Comparison of ENCODE assay signal across 8 cellular contexts in the genomic region with DNA sequence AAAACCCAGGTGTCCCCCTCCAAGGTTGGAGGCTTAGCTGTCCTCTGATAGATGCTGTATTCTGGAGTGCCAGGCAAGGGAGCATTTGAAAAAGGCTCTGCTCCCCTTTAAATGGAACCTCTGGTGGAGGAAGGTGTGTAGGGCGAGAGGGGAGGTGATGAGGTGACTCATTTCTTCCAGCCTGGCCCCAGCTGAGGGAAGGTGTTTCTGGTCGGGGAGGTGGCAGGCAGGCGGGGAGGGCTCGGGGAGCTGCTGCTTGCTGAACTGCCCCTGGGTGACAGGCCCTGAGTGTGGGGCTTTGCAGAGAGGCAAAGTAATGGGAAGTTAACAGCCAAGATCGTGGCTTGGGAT. TPM values are rescaled to one million over a fixed set of nuclear protein-coding genes. Genes with fewer than 3 reads are reported as not detected.
DNase-seq lines count a peak whose midpoint lies in the region; ATAC-seq and TF ChIP-seq lines count a peak whose summit lies in the region.

No MANE protein-coding gene starts in this region.

- no peaks in the 10 kb centered on the region for H3K79me2 ChIP-seq in OCI-LY3 (ENCODE audit: low read length)

- H3K36me3 Mint-ChIP-seq in WTC11 = no peaks in the 10 kb centered on the region

- no peak overlapping the region for H3K27ac ChIP-seq in OCI-LY3 (ENCODE audit: low read length)

- peak overlapping the region; percentile 23 for H3K4me2 ChIP-seq in OCI-LY3 (ENCODE audit: low read length)

- DNase-seq in activated naive CD4-positive, alpha-beta T cell treated with Interleukin-2 at 50 U/mL for 16 hours = peak; percentile 89
- DNase-seq in stimulated activated CD4-positive, alpha-beta T cell treated with anti-CD3 and anti-CD28 coated beads, Interleukin-2, amount 100 ng/mL, for 48 hours = peak; percentile 69 to 72
- no peak for DNase-seq in omental fat pad (ENCODE audit: low spot score)
- no peak for DNase-seq in SHP77 (lab: John Stamatoyannopoulos, UW)
- no peak for DNase-seq in WTC11 (ENCODE audit: low spot score)
- DNase-seq in cerebellum (ENCODE audit: low spot score) = no peak

- no peak overlapping the region for H3K4me3 Mint-ChIP-seq in WTC11

- H4K20me1 ChIP-seq in OCI-LY3 (ENCODE audit: insufficient read depth, low read length) = peaks cover 6% of the 10 kb centered on the region; the same call in 1 of the 2 replicates

- no peak overlapping the region for H3K4me3 ChIP-seq in OCI-LY3 (ENCODE audit: low read length)

- ATAC-seq in GM21381 (IDR thresholded peaks at IDR 0.05; ENCODE audit: unreplicated experiment) (peak; percentile 42), omental fat pad (ENCODE audit: low FRiP score) (no peak), WTC11 (no peak)

- no peak overlapping the region for H3K27ac Mint-ChIP-seq in WTC11

- H3K36me3 ChIP-seq in OCI-LY3 (replicated peaks; ENCODE audit: low read depth, low read length) = no peaks in the 10 kb centered on the region

- H3K4me1 ChIP-seq in OCI-LY3 (ENCODE audit: low read length) = peaks cover 29% of the 10 kb centered on the region

- no peak overlapping the region; the same call in 1 of the 2 replicates for H3K9ac ChIP-seq in OCI-LY3 (ENCODE audit: low read length)

- no peaks in the 10 kb centered on the region for H3K9me3 ChIP-seq in OCI-LY3 (ENCODE audit: insufficient read depth, low read length)

- H2AFZ ChIP-seq in OCI-LY3 (ENCODE audit: low read depth, low read length) = no peak overlapping the region

- CTCF ChIA-PET in WTC11 (lab: Charles Lee) = interaction anchor here (1.4 to 1.7 kb wide), 3 partner anchors 11 to 40 kb away, joined by 4 to 9 read pairs (median 4); no protein-coding TSS in a partner anchor

- POLR2A ChIA-PET in WTC11 (lab: Charles Lee) = no interaction called here

- H3K4me1 Mint-ChIP-seq in WTC11 = no peaks in the 10 kb centered on the region

- no peaks in the 10 kb centered on the region for H3K27me3 Mint-ChIP-seq in WTC11 (ENCODE audit: low read depth)

- no peaks in the 10 kb centered on the region for H3K27me3 ChIP-seq in OCI-LY3 (ENCODE audit: low read depth, low read length)

- H3K9me3 Mint-ChIP-seq in WTC11 = no peaks in the 10 kb centered on the region

- TF ChIP-seq CTCF in OCI-LY3 (IDR thresholded peaks at IDR 0.05; ENCODE audit: low read depth, low read length) = no peak
- TF ChIP-seq CTCF in omental fat pad (IDR thresholded peaks at IDR 0.05) = no peak
- TF ChIP-seq CTCF in WTC11 (IDR thresholded peaks at IDR 0.05) = no peak

TF ChIP-seq in WTC11, 78 proteins besides CTCF, POLR2A, EP300 and RAD21 (continues in another document):
- TF ChIP-seq RORB (CRISPR knock-in tag; IDR thresholded peaks at IDR 0.05) (no peak), CBFB (CRISPR knock-in tag; IDR thresholded peaks at IDR 0.05; ENCODE audit: low read depth) (no peak), ZBTB21 (CRISPR knock-in tag; IDR thresholded peaks at IDR 0.05; ENCODE audit: borderline replicate concordance) (no peak), ZNF232 (CRISPR knock-in tag; IDR thresholded peaks at IDR 0.05) (no peak), GABPB1 (CRISPR knock-in tag; IDR thresholded peaks at IDR 0.05) (no peak), ZNF138 (CRISPR knock-in tag; conservative IDR thresholded peaks at IDR 0.05) (no peak), OVOL2 (CRISPR knock-in tag; IDR thresholded peaks at IDR 0.05; ENCODE audit: borderline replicate concordance) (no peak), ZNF219 (CRISPR knock-in tag; IDR thresholded peaks at IDR 0.05; ENCODE audit: borderline replicate concordance) (no peak), FOXJ3 (CRISPR knock-in tag; IDR thresholded peaks at IDR 0.05; ENCODE audit: borderline replicate concordance) (no peak), SP1 (CRISPR knock-in tag; conservative IDR thresholded peaks at IDR 0.05) (no peak), TEAD4 (CRISPR knock-in tag; IDR thresholded peaks at IDR 0.05) (no peak), MYBL2 (CRISPR knock-in tag; IDR thresholded peaks at IDR 0.05) (no peak), GTF2I (CRISPR knock-in tag; conservative IDR thresholded peaks at IDR 0.05) (no peak)
- TF ChIP-seq, protein P1, sequence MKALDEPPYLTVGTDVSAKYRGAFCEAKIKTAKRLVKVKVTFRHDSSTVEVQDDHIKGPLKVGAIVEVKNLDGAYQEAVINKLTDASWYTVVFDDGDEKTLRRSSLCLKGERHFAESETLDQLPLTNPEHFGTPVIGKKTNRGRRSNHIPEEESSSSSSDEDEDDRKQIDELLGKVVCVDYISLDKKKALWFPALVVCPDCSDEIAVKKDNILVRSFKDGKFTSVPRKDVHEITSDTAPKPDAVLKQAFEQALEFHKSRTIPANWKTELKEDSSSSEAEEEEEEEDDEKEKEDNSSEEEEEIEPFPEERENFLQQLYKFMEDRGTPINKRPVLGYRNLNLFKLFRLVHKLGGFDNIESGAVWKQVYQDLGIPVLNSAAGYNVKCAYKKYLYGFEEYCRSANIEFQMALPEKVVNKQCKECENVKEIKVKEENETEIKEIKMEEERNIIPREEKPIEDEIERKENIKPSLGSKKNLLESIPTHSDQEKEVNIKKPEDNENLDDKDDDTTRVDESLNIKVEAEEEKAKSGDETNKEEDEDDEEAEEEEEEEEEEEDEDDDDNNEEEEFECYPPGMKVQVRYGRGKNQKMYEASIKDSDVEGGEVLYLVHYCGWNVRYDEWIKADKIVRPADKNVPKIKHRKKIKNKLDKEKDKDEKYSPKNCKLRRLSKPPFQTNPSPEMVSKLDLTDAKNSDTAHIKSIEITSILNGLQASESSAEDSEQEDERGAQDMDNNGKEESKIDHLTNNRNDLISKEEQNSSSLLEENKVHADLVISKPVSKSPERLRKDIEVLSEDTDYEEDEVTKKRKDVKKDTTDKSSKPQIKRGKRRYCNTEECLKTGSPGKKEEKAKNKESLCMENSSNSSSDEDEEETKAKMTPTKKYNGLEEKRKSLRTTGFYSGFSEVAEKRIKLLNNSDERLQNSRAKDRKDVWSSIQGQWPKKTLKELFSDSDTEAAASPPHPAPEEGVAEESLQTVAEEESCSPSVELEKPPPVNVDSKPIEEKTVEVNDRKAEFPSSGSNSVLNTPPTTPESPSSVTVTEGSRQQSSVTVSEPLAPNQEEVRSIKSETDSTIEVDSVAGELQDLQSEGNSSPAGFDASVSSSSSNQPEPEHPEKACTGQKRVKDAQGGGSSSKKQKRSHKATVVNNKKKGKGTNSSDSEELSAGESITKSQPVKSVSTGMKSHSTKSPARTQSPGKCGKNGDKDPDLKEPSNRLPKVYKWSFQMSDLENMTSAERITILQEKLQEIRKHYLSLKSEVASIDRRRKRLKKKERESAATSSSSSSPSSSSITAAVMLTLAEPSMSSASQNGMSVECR (CRISPR knock-in tag; IDR thresholded peaks at IDR 0.05; ENCODE audit: borderline replicate concordance) = no peak
- TF ChIP-seq, protein P2, sequence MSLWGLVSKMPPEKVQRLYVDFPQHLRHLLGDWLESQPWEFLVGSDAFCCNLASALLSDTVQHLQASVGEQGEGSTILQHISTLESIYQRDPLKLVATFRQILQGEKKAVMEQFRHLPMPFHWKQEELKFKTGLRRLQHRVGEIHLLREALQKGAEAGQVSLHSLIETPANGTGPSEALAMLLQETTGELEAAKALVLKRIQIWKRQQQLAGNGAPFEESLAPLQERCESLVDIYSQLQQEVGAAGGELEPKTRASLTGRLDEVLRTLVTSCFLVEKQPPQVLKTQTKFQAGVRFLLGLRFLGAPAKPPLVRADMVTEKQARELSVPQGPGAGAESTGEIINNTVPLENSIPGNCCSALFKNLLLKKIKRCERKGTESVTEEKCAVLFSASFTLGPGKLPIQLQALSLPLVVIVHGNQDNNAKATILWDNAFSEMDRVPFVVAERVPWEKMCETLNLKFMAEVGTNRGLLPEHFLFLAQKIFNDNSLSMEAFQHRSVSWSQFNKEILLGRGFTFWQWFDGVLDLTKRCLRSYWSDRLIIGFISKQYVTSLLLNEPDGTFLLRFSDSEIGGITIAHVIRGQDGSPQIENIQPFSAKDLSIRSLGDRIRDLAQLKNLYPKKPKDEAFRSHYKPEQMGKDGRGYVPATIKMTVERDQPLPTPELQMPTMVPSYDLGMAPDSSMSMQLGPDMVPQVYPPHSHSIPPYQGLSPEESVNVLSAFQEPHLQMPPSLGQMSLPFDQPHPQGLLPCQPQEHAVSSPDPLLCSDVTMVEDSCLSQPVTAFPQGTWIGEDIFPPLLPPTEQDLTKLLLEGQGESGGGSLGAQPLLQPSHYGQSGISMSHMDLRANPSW (CRISPR knock-in tag; conservative IDR thresholded peaks at IDR 0.05; ENCODE audit: low read depth) = no peak
- TF ChIP-seq, protein P3, sequence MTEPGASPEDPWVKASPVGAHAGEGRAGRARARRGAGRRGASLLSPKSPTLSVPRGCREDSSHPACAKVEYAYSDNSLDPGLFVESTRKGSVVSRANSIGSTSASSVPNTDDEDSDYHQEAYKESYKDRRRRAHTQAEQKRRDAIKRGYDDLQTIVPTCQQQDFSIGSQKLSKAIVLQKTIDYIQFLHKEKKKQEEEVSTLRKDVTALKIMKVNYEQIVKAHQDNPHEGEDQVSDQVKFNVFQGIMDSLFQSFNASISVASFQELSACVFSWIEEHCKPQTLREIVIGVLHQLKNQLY (CRISPR knock-in tag; IDR thresholded peaks at IDR 0.05) = no peak
- TF ChIP-seq, protein P4, sequence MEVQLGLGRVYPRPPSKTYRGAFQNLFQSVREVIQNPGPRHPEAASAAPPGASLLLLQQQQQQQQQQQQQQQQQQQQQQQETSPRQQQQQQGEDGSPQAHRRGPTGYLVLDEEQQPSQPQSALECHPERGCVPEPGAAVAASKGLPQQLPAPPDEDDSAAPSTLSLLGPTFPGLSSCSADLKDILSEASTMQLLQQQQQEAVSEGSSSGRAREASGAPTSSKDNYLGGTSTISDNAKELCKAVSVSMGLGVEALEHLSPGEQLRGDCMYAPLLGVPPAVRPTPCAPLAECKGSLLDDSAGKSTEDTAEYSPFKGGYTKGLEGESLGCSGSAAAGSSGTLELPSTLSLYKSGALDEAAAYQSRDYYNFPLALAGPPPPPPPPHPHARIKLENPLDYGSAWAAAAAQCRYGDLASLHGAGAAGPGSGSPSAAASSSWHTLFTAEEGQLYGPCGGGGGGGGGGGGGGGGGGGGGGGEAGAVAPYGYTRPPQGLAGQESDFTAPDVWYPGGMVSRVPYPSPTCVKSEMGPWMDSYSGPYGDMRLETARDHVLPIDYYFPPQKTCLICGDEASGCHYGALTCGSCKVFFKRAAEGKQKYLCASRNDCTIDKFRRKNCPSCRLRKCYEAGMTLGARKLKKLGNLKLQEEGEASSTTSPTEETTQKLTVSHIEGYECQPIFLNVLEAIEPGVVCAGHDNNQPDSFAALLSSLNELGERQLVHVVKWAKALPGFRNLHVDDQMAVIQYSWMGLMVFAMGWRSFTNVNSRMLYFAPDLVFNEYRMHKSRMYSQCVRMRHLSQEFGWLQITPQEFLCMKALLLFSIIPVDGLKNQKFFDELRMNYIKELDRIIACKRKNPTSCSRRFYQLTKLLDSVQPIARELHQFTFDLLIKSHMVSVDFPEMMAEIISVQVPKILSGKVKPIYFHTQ (CRISPR knock-in tag; IDR thresholded peaks at IDR 0.05) = no peak

RNA-seq across cellular contexts. Expression of a gene that starts 18.8 kb away (rescaled TPM):
- total RNA-seq in omental fat pad (10 to 100 TPM in 3 of 4 donors, 1 to 10 TPM in 1; 6.3 to 38.5 (median 15.1) TPM), WTC11 (2021) (1.3 to 1.6 TPM (median 1.5 TPM) in 3 replicates), cerebellum (0.27 TPM)

RNA-seq across cellular contexts. Expression of a gene that starts 57.1 kb away (rescaled TPM):
- total RNA-seq in omental fat pad = 1,000 to 10,000 TPM in 2 of 4 donors, 100 to 1,000 TPM in 2; 218 to 1,125 (median 697) TPM
- 84.9 to 101 TPM (median 93.4 TPM) in 3 replicates for total RNA-seq in WTC11 (2021)
- total RNA-seq in cerebellum = 261 TPM

Comparison
In these comparisons a context has a peak if more than half of its experiments do, and no peak if none do; other contexts are left out.
1. DNase-seq: peak in activated naive CD4-positive, alpha-beta T cell treated with Interleukin-2 at 50 U/mL for 16 hours (single experiment) and stimulated activated CD4-positive, alpha-beta T cell treated with anti-CD3 and anti-CD28 coated beads, Interleukin-2, amount 100 ng/mL, for 48 hours (2 of 2); none in omental fat pad (single experiment), SHP77 (0 of 2), WTC11 (single experiment) and cerebellum (single experiment).